In the genomic region with DNA sequence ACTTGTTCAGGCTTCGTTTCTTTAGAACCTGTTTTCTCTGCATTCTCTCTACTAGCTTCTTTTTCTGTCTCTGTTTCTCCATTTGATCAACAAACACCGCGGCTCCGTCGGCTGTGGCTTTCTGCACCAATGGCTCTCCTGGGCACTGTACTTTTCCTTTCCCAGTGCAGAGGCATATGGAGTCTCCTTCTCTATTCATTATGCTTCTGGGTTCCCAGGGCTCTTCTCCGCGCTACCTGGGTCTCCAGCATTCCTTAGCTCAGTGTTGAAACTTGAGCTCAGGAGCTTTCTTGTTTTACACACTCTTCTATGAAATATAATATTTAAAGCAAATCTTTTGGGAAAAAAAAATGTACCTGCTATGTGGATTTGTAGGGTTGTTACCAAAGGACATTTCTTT, we compare ENCODE assay signal across 34 cellular contexts.
"Had no signal": no experiment of that assay in that cellular context is flagged by ENCODE, and none has a peak within 500 bp of the region (broad histone marks: within the 10 kb centered on the region; RNA-seq: fewer than 3 reads in every experiment).

No MANE protein-coding gene starts in this region.

- H3K27me3 Mint-ChIP-seq: activated CD4-positive, alpha-beta memory T cell treated with anti-CD3 and anti-CD28 coated beads for 36 hours; activated CD4-positive, alpha-beta T cell treated with anti-CD3 and anti-CD28 coated beads, Interleukin-2, amount 10 ng/mL, durations not matched to agents 24 days and 14 days; activated naive CD8-positive, alpha-beta T cell treated with anti-CD3 and anti-CD28 coated beads for 36 hours; stimulated activated memory B cell treated with anti-CD40 and anti-IgM and Interleukin-4, amounts not matched to agents 10 μg/mL and 1 μg/mL and 100 μg/mL, for 72 hours; stimulated activated naive CD8-positive, alpha-beta T cell treated with anti-CD3 and anti-CD28 coated beads, Interleukin-15, amount 100 ng/mL, for 72 hours; T-helper 17 cell had no signal

- H3K4me3 Mint-ChIP-seq: activated CD4-positive, alpha-beta memory T cell treated with anti-CD3 and anti-CD28 coated beads for 36 hours; activated CD4-positive, alpha-beta T cell treated with anti-CD3 and anti-CD28 coated beads, Interleukin-2, amount 10 ng/mL, durations not matched to agents 24 days and 14 days; activated naive CD4-positive, alpha-beta T cell treated with anti-CD3 and anti-CD28 coated beads for 36 hours; activated naive CD8-positive, alpha-beta T cell treated with anti-CD3 and anti-CD28 coated beads for 36 hours; activated T-helper 1 cell treated with anti-CD3 and anti-CD28 coated beads, Interleukin-12 subunit alpha, Interleukin-12 subunit beta, Interleukin-2, Interleukin-4 antibody, amounts not matched to agents 30 ng/mL and 10 ng/mL and 1 ng/mL, durations not matched to agents 14 hours and 24 hours and 36 hours; stimulated activated memory B cell treated with anti-CD40 and anti-IgM and Interleukin-4, amounts not matched to agents 10 μg/mL and 1 μg/mL and 100 μg/mL, for 72 hours; stimulated activated naive CD8-positive, alpha-beta T cell treated with anti-CD3 and anti-CD28 coated beads, Interleukin-15, amount 100 ng/mL, for 72 hours; T-helper 17 cell had no signal

- H3K27me3 ChIP-seq: adrenal gland, body of pancreas, gastroesophageal sphincter, ovary had no signal

- H3K27ac ChIP-seq: adrenal gland, body of pancreas, gastroesophageal sphincter, left lung, ovary, prostate gland, skin epidermis had no signal

- H3K27ac Mint-ChIP-seq: activated CD4-positive, alpha-beta memory T cell treated with anti-CD3 and anti-CD28 coated beads for 36 hours; activated CD4-positive, alpha-beta T cell treated with anti-CD3 and anti-CD28 coated beads, Interleukin-2, amount 10 ng/mL, durations not matched to agents 24 days and 14 days; activated naive CD4-positive, alpha-beta T cell treated with anti-CD3 and anti-CD28 coated beads for 36 hours; activated naive CD8-positive, alpha-beta T cell treated with anti-CD3 and anti-CD28 coated beads for 36 hours; activated T-helper 1 cell treated with anti-CD3 and anti-CD28 coated beads, Interleukin-12 subunit alpha, Interleukin-12 subunit beta, Interleukin-2, Interleukin-4 antibody, amounts not matched to agents 30 ng/mL and 10 ng/mL and 1 ng/mL, durations not matched to agents 14 hours and 24 hours and 36 hours; nephron; stimulated activated memory B cell treated with anti-CD40 and anti-IgM and Interleukin-4, amounts not matched to agents 10 μg/mL and 1 μg/mL and 100 μg/mL, for 72 hours; stimulated activated naive CD8-positive, alpha-beta T cell treated with anti-CD3 and anti-CD28 coated beads, Interleukin-15, amount 100 ng/mL, for 72 hours; T-helper 17 cell had no signal

- H3K4me1 ChIP-seq: adrenal gland, body of pancreas, gastroesophageal sphincter, left lung, prostate gland had no signal

- DNase-seq: activated CD4-positive, alpha-beta memory T cell treated with anti-CD3 and anti-CD28 coated beads for 36 hours; activated CD4-positive, alpha-beta T cell treated with anti-CD3 and anti-CD28 coated beads, Interleukin-2, amount 10 ng/mL, durations not matched to agents 24 days and 14 days; activated CD4-positive, CD25-positive, alpha-beta regulatory T cell treated with anti-CD3 and anti-CD28 coated beads, Interleukin-2, amount 50 U/mL, for 72 hours; activated CD8-positive, alpha-beta memory T cell treated with anti-CD3 and anti-CD28 coated beads, Interleukin-2, amount 50 U/mL, for 4 hours; activated effector memory CD4-positive, alpha-beta T cell treated with anti-CD3 and anti-CD28 coated beads, Interleukin-2, amount 50 U/mL, for 16 hours; activated naive CD4-positive, alpha-beta T cell treated with anti-CD3 and anti-CD28 coated beads for 36 hours; activated naive CD8-positive, alpha-beta T cell treated with anti-CD3 and anti-CD28 coated beads for 36 hours; activated T-cell treated with anti-CD3 and anti-CD28 coated beads, Interleukin-2, amount 50 U/mL, for 1 hour; adrenal gland; aorta; body of pancreas; dermis blood vessel endothelial cell; effector CD8-positive, alpha-beta T cell; erythroblast; hypothalamus; kidney glomerular epithelial cell; left lung; ovary; retina; stimulated activated CD4-positive, alpha-beta T cell treated with anti-CD3 and anti-CD28 coated beads, Interleukin-1b, Interleukin-23, amount 100 ng/mL, for 48 hours; stimulated activated CD4-positive, alpha-beta T cell treated with anti-CD3 and anti-CD28 coated beads, Interleukin-4, amount 100 ng/mL, for 4 hours; stimulated activated CD8-positive, alpha-beta memory T cell treated with anti-CD3 and anti-CD28 coated beads, Interleukin-4, amount 100 ng/mL, for 48 hours; stimulated activated naive CD8-positive, alpha-beta T cell treated with anti-CD3 and anti-CD28 coated beads, Interleukin-15, amount 100 ng/mL, for 72 hours; substantia nigra; T-helper 17 cell; T1000 had no signal

- H3K9me3 ChIP-seq: adrenal gland, gastroesophageal sphincter, left lung, ovary, prostate gland had no signal

- H3K9me3 Mint-ChIP-seq: activated CD4-positive, alpha-beta T cell treated with anti-CD3 and anti-CD28 coated beads, Interleukin-2, amount 10 ng/mL, durations not matched to agents 24 days and 14 days; activated naive CD4-positive, alpha-beta T cell treated with anti-CD3 and anti-CD28 coated beads for 36 hours; activated naive CD8-positive, alpha-beta T cell treated with anti-CD3 and anti-CD28 coated beads for 36 hours; nephron; stimulated activated naive CD8-positive, alpha-beta T cell treated with anti-CD3 and anti-CD28 coated beads, Interleukin-15, amount 100 ng/mL, for 72 hours had no signal

- H3K4me1 Mint-ChIP-seq: activated CD4-positive, alpha-beta T cell treated with anti-CD3 and anti-CD28 coated beads, Interleukin-2, amount 10 ng/mL, durations not matched to agents 24 days and 14 days; activated naive CD8-positive, alpha-beta T cell treated with anti-CD3 and anti-CD28 coated beads for 36 hours; stimulated activated memory B cell treated with anti-CD40 and anti-IgM and Interleukin-4, amounts not matched to agents 10 μg/mL and 1 μg/mL and 100 μg/mL, for 72 hours; stimulated activated naive CD8-positive, alpha-beta T cell treated with anti-CD3 and anti-CD28 coated beads, Interleukin-15, amount 100 ng/mL, for 72 hours; T-helper 17 cell had no signal

- H3K36me3 ChIP-seq: adrenal gland, gastroesophageal sphincter, left lung, ovary, prostate gland had no signal

- FAIRE-seq: colon had no signal

- H3K4me3 ChIP-seq: adrenal gland, body of pancreas, gastroesophageal sphincter, left lung, lung, ovary, prostate gland, skin epidermis had no signal

- H3K36me3 Mint-ChIP-seq: activated CD4-positive, alpha-beta memory T cell treated with anti-CD3 and anti-CD28 coated beads for 36 hours; activated naive CD8-positive, alpha-beta T cell treated with anti-CD3 and anti-CD28 coated beads for 36 hours; stimulated activated memory B cell treated with anti-CD40 and anti-IgM and Interleukin-4, amounts not matched to agents 10 μg/mL and 1 μg/mL and 100 μg/mL, for 72 hours had no signal
